In genomic region chr3:40324621-40325020, GRCh38 we compare ENCODE assay signal across 1 cellular context.
A peak's percentile ranks its signal among the peaks of the same experiment; 100 is the strongest.
TF ChIP-seq lines count a peak whose summit lies in the region.

No MANE protein-coding gene starts in this region.

TF ChIP-seq in GM12878, 131 proteins besides CTCF, POLR2A, EP300 and RAD21 (continued from another document):
- TF ChIP-seq POU2F2 (IDR thresholded peaks at IDR 0.05; ENCODE audit: borderline replicate concordance, low read depth, low read length) (peak; percentile 30; the same call in 1 of the 3 replicates), MYB (IDR thresholded peaks at IDR 0.05; ENCODE audit: borderline replicate concordance, low read depth, low read length) (no peak), IRF4 (IDR thresholded peaks at IDR 0.05; ENCODE audit: low read depth, low read length) (0 out of 2 replicates have a peak, but pooled peaks have one; percentile 10), YY1 (IDR thresholded peaks at IDR 0.05; ENCODE audit: low read depth, low read length) (no peak), NR2C1 (IDR thresholded peaks at IDR 0.05) (no peak), JUNB (IDR thresholded peaks at IDR 0.05) (peak; percentile 48; the same call in 1 of the 2 replicates), RUNX3 (IDR thresholded peaks at IDR 0.05; ENCODE audit: low read length) (peak; percentile 59), ATF7 (IDR thresholded peaks at IDR 0.05; ENCODE audit: low read depth) (peak; percentile 29; the same call in 1 of the 2 replicates), CREB1 (IDR thresholded peaks at IDR 0.05; ENCODE audit: low read depth) (peak; percentile 27; the same call in 1 of the 2 replicates), ATF2 (IDR thresholded peaks at IDR 0.05; ENCODE audit: low read length) (no peak), MTA2 (IDR thresholded peaks at IDR 0.05; ENCODE audit: low read depth) (peak; percentile 83), PAX5 (IDR thresholded peaks at IDR 0.05; ENCODE audit: borderline replicate concordance, low read depth, low read length) (0 out of 2 replicates have a peak, but pooled peaks have one; percentile 10)
